ENCODE assay signal across 25 cellular contexts in genomic region chr2:46353509-46353908, GRCh38. TPM values are rescaled to one million over a fixed set of nuclear protein-coding genes. Genes with fewer than 3 reads are reported as not detected.
A peak's percentile ranks its signal among the peaks of the same experiment; 100 is the strongest.
DNase-seq lines count a peak whose midpoint lies in the region; ATAC-seq and TF ChIP-seq lines count a peak whose summit lies in the region.
"Had no signal": no experiment of that assay in that cellular context is flagged by ENCODE, and none has a peak within 500 bp of the region (broad histone marks: within the 10 kb centered on the region; RNA-seq: fewer than 3 reads in every experiment).

No MANE protein-coding gene starts in this region.

- H3K27ac ChIP-seq in CD4-positive, alpha-beta memory T cell (ENCODE audit: low read depth, low read length): no peak overlapping the region
- no peak overlapping the region for H3K27ac ChIP-seq in naive thymus-derived CD4-positive, alpha-beta T cell (ENCODE audit: low read depth, low read length)
- H3K27ac ChIP-seq in WERI-Rb-1: no peak overlapping the region
- H3K27ac ChIP-seq: brain microvascular endothelial cell, transverse colon, VCaP had no signal

- peaks cover 0 to under 1% of the 10 kb centered on the region in 2 donors for H3K36me3 Mint-ChIP-seq in CD4-positive, alpha-beta memory T cell
- peaks cover 0 to 36% (median 3%) of the 10 kb centered on the region in 5 donors for H3K36me3 Mint-ChIP-seq in naive thymus-derived CD4-positive, alpha-beta T cell

- peak; percentile 29 for DNase-seq in activated CD8-positive, alpha-beta memory T cell treated with anti-CD3 and anti-CD28 coated beads, Interleukin-2, amount 50 U/mL, for 4 hours
- no peak for DNase-seq in activated CD8-positive, alpha-beta memory T cell treated with anti-CD3 and anti-CD28 coated beads, Interleukin-2, amount 50 U/mL, for 48 hours
- no peak for DNase-seq in CD4-positive, alpha-beta memory T cell
- peak; percentile 65 for DNase-seq in RPMI8226
- DNase-seq in naive thymus-derived CD4-positive, alpha-beta T cell: no peak
- no peak for DNase-seq in Ammon's horn (ENCODE audit: low spot score)
- DNase-seq in WERI-Rb-1: no peak
- DNase-seq in CD1c-positive myeloid dendritic cell (ENCODE audit: extremely low spot score): no peak
- DNase-seq: activated CD8-positive, alpha-beta T cell treated with anti-CD3 and anti-CD28 coated beads for 36 hours; activated effector memory CD4-positive, alpha-beta T cell treated with anti-CD3 and anti-CD28 coated beads, Interleukin-2, amount 50 U/mL, for 16 hours; activated T-cell treated with anti-CD3 and anti-CD28 coated beads, Interleukin-2, amount 50 U/mL, for 1 hour; adrenal gland; BE2C; brain microvascular endothelial cell; H9; islet precursor cell; KG1; mucosa of descending colon; NCI-H2171; NCI-H524; stimulated activated CD4-positive, alpha-beta T cell treated with anti-CD3 and anti-CD28 coated beads, Interleukin-2, amount 100 ng/mL, for 48 hours; transverse colon had no signal

- H3K27me3 Mint-ChIP-seq in CD4-positive, alpha-beta memory T cell: no peaks in the 10 kb centered on the region
- H3K27me3 Mint-ChIP-seq in naive thymus-derived CD4-positive, alpha-beta T cell: no peaks in the 10 kb centered on the region
- H3K27me3 Mint-ChIP-seq: activated CD8-positive, alpha-beta T cell treated with anti-CD3 and anti-CD28 coated beads for 36 hours had no signal

- POLR2A ChIA-PET in CD4-positive, alpha-beta memory T cell (lab: Charles Lee; ENCODE audit: partially characterized antibody): no interaction called here
- POLR2A ChIA-PET in naive thymus-derived CD4-positive, alpha-beta T cell (lab: Charles Lee): interaction anchor here (1.4 to 2.4 kb wide), 2 partner anchors 9 to 14 kb away, joined by 7 read pairs; no protein-coding TSS in a partner anchor

- peaks cover 54 to 93% (median 78%) of the 10 kb centered on the region in 4 donors for H3K4me1 Mint-ChIP-seq in CD4-positive, alpha-beta memory T cell
- H3K4me1 Mint-ChIP-seq in naive thymus-derived CD4-positive, alpha-beta T cell: peaks cover 40 to 99% (median 83%) of the 10 kb centered on the region in 7 donors

- no peak overlapping the region for H3K4me3 ChIP-seq in CD4-positive, alpha-beta memory T cell (ENCODE audit: low read length in 2 of 2)
- H3K4me3 ChIP-seq in naive thymus-derived CD4-positive, alpha-beta T cell (ENCODE audit: low read length): no peak overlapping the region
- no peak overlapping the region for H3K4me3 ChIP-seq in WERI-Rb-1 (ENCODE audit: low read depth, low read length)
- H3K4me3 ChIP-seq: adrenal gland, mucosa of descending colon, transverse colon had no signal

- CTCF ChIA-PET in CD4-positive, alpha-beta memory T cell (lab: Charles Lee; ENCODE audit: partially characterized antibody): interaction anchor here (1.8 kb wide), 1 partner anchor 14 kb away, joined by 6 read pairs; no protein-coding TSS in a partner anchor
- CTCF ChIA-PET in naive thymus-derived CD4-positive, alpha-beta T cell (lab: Charles Lee): no interaction called here

- H3K27ac Mint-ChIP-seq in CD4-positive, alpha-beta memory T cell: peak overlapping the region in 3 of 7 donors; percentile 29 to 82 (median 36)
- peak overlapping the region in 5 of 9 donors; percentile 8 to 96 (median 62) for H3K27ac Mint-ChIP-seq in naive thymus-derived CD4-positive, alpha-beta T cell
- H3K27ac Mint-ChIP-seq: H9 had no signal

- peaks cover 61% of the 10 kb centered on the region for H3K4me1 ChIP-seq in CD4-positive, alpha-beta memory T cell (ENCODE audit: insufficient read depth, low read length)
- H3K4me1 ChIP-seq in naive thymus-derived CD4-positive, alpha-beta T cell (ENCODE audit: control insufficient read depth in 2 of 2, insufficient read depth in 2 of 2, low read length in 2 of 2): peaks cover 29 to 57% of the 10 kb centered on the region in 2 donors

- H3K27me3 ChIP-seq in CD4-positive, alpha-beta memory T cell (ENCODE audit: insufficient read depth, low read length): no peaks in the 10 kb centered on the region
- no peaks in the 10 kb centered on the region for H3K27me3 ChIP-seq in naive thymus-derived CD4-positive, alpha-beta T cell (ENCODE audit: control insufficient read depth in 2 of 2, insufficient read depth in 2 of 2, low read length in 2 of 2)
- no peaks in the 10 kb centered on the region for H3K27me3 ChIP-seq in WERI-Rb-1 (ENCODE audit: insufficient read depth, low read depth, severe bottlenecking)
- H3K27me3 ChIP-seq: adrenal gland, BE2C, brain microvascular endothelial cell, transverse colon had no signal

- intact Hi-C loops in CD4-positive, alpha-beta memory T cell (cut with micrococcal nuclease): no loop called here
- intact Hi-C loops in naive thymus-derived CD4-positive, alpha-beta T cell (cut with micrococcal nuclease): loop anchor here (5.0 kb wide), 3 partner anchors 126 to 701 kb away; partner anchors contain the start of gene PRKCE (in 2 of the 2)

- no peaks in the 10 kb centered on the region for H3K36me3 ChIP-seq in CD4-positive, alpha-beta memory T cell (ENCODE audit: insufficient read depth, low read length)
- H3K36me3 ChIP-seq in naive thymus-derived CD4-positive, alpha-beta T cell (ENCODE audit: control insufficient read depth in 2 of 3, insufficient read depth in 3 of 3, low read length in 3 of 3): no peaks in the 10 kb centered on the region
- no peaks in the 10 kb centered on the region for H3K36me3 ChIP-seq in WERI-Rb-1
- H3K36me3 ChIP-seq: BE2C had no signal

- no peak for ATAC-seq in naive thymus-derived CD4-positive, alpha-beta T cell
- ATAC-seq: activated CD8-positive, alpha-beta T cell treated with anti-CD3 and anti-CD28 coated beads for 36 hours; mucosa of descending colon; SK-N-SH treated with all-trans-retinoic acid at 6 μM for 48 hours had no signal

- no peaks in the 10 kb centered on the region for H3K9me3 Mint-ChIP-seq in CD4-positive, alpha-beta memory T cell
- H3K9me3 Mint-ChIP-seq in naive thymus-derived CD4-positive, alpha-beta T cell: peaks cover 0 to 3% (median 0%) of the 10 kb centered on the region in 11 donors
- H3K9me3 Mint-ChIP-seq: activated CD8-positive, alpha-beta T cell treated with anti-CD3 and anti-CD28 coated beads for 36 hours; H9 had no signal

- peak overlapping the region in 5 of 8 donors; percentile 26 to 56 (median 46) for H3K4me3 Mint-ChIP-seq in CD4-positive, alpha-beta memory T cell
- peak overlapping the region in 5 of 10 donors; percentile 28 to 93 (median 52) for H3K4me3 Mint-ChIP-seq in naive thymus-derived CD4-positive, alpha-beta T cell
- H3K4me3 Mint-ChIP-seq: activated CD8-positive, alpha-beta T cell treated with anti-CD3 and anti-CD28 coated beads for 36 hours; H9 had no signal

- H3K9me3 ChIP-seq in CD4-positive, alpha-beta memory T cell (ENCODE audit: control insufficient read depth in 1 of 2, low read length in 2 of 2): no peaks in the 10 kb centered on the region
- no peaks in the 10 kb centered on the region for H3K9me3 ChIP-seq in naive thymus-derived CD4-positive, alpha-beta T cell (ENCODE audit: control insufficient read depth in 2 of 3, low read length in 3 of 3)
- no peaks in the 10 kb centered on the region for H3K9me3 ChIP-seq in WERI-Rb-1 (ENCODE audit: severe bottlenecking)
- H3K9me3 ChIP-seq: adrenal gland, BE2C, mucosa of descending colon, transverse colon had no signal

- no peak for TF ChIP-seq CTCF in WERI-Rb-1 (IDR thresholded peaks at IDR 0.05; ENCODE audit: low read depth, low read length)

RNA-seq across cellular contexts. Expression of gene EPAS1, which starts 56.3 kb away (rescaled TPM):
- 1 to 10 TPM; 2.3 to 2.7 TPM for total RNA-seq in CD4-positive, alpha-beta memory T cell
- under 1 TPM in 1 of 2 donors, not detected in 1; 0.40 TPM for polyA plus RNA-seq in CD4-positive, alpha-beta memory T cell
- 10 to 100 TPM in 2 of 5 experiments, 1 to 10 TPM in 3; 1.6 to 17.0 (median 6.4) TPM for total RNA-seq in naive thymus-derived CD4-positive, alpha-beta T cell
- under 1 TPM in 1 of 2 donors, not detected in 1; 0.18 TPM for polyA plus RNA-seq in naive thymus-derived CD4-positive, alpha-beta T cell
- polyA plus RNA-seq: neural cell had no signal

Comparison
In these comparisons a context has a peak if more than half of its experiments do, and no peak if none do; other contexts are left out.
1. DNase-seq: peak in activated CD8-positive, alpha-beta memory T cell treated with anti-CD3 and anti-CD28 coated beads, Interleukin-2, amount 50 U/mL, for 4 hours (single experiment) and RPMI8226 (single experiment); none in activated CD8-positive, alpha-beta memory T cell treated with anti-CD3 and anti-CD28 coated beads, Interleukin-2, amount 50 U/mL, for 48 hours (single experiment), CD4-positive, alpha-beta memory T cell (0 of 5), naive thymus-derived CD4-positive, alpha-beta T cell (0 of 9), Ammon's horn (single experiment), WERI-Rb-1 (single experiment) and CD1c-positive myeloid dendritic cell (single experiment).